8 cellular contexts compared by ENCODE assay signal in the genomic region with DNA sequence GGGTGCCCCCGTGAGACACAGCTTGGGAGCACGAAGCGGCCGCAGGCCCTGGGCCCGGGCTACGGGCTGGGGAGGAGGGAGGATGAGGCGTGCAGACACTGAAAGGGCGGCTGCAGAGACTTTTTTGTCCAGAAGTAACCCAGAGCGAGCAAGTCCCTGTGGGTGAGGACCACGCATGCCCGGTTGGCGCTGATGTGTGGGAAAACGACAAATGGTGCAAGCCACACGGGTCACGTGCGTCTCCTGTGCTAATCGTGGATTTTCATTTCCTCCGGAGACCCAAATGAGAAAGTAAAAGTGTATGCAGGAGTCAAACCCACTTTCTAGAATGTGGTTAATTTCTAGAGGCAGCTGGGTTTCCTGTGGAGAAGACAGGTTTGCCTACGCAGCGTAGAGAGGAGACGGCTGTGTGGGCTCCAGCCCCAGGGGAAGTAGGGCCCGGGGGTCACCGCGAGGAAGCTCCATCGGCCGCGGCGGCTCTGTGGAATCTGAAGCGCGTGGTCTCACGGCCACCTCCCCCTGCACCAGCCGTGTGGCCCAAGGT. TPM values are rescaled to one million over a fixed set of nuclear protein-coding genes. Genes with fewer than 3 reads are reported as not detected.
A peak's percentile ranks its signal among the peaks of the same experiment; 100 is the strongest.
DNase-seq lines count a peak whose midpoint lies in the region; ATAC-seq and TF ChIP-seq lines count a peak whose summit lies in the region.

No MANE protein-coding gene starts in this region.

- no peaks in the 10 kb centered on the region for H3K27me3 Mint-ChIP-seq in WTC11 (ENCODE audit: low read depth)

- no peak overlapping the region for H3K4me2 ChIP-seq in SK-N-SH

- H3K27me3 ChIP-seq in right atrium auricular region, result no peaks in the 10 kb centered on the region
- no peaks in the 10 kb centered on the region; the same call in 1 of the 2 replicates for H3K27me3 ChIP-seq in SK-N-SH (ENCODE audit: insufficient read depth)

- WGBS in SK-N-SH (ENCODE audit: low lambda C conversion rate), result 75% methylated on average over 31 of the region's 32 CpGs

- H3K9me3 ChIP-seq in right atrium auricular region (no peaks in the 10 kb centered on the region), SK-N-SH (no peaks in the 10 kb centered on the region)

- DNase-seq in activated CD4-positive, alpha-beta T cell treated with anti-CD3 and anti-CD28 coated beads, Interleukin-2, amount 50 U/mL, for 4 hours, result peak; percentile 60 to 68
- DNase-seq in right atrium auricular region (ENCODE audit: low spot score) (peak; percentile 69), WTC11 (ENCODE audit: low spot score) (no peak), SW 1271 (lab: John Stamatoyannopoulos, UW) (no peak), SK-N-SH (no peak)
- DNase-seq in stimulated activated naive CD4-positive, alpha-beta T cell treated with Interleukin-2 at 50 U/mL for 16 hours (lab: John Stamatoyannopoulos, UW), result peak; percentile 62

- POLR2A ChIA-PET in WTC11 (lab: Charles Lee), result no interaction called here
- POLR2A ChIA-PET in SK-N-SH (lab: Yijun Ruan, JAX), result no interaction called here

- H3F3A ChIP-seq in SK-N-SH (replicated peaks; ENCODE audit: insufficient read depth), result no peaks in the 10 kb centered on the region

- no peaks in the 10 kb centered on the region for H4K20me1 ChIP-seq in SK-N-SH (ENCODE audit: insufficient read depth)

- no peak for TF ChIP-seq EP300 in SK-N-SH (IDR thresholded peaks at IDR 0.05; ENCODE audit: borderline replicate concordance in 1 of 2, low read depth in 1 of 2, low read length in 1 of 2)

- H2AFZ ChIP-seq in SK-N-SH (ENCODE audit: low read depth), result no peak overlapping the region

- H3K36me3 ChIP-seq in right atrium auricular region (no peaks in the 10 kb centered on the region), SK-N-SH (replicated peaks in 1 of 2; ENCODE audit: control insufficient read depth in 1 of 2, insufficient read depth in 2 of 2, low read length in 1 of 2) (no peaks in the 10 kb centered on the region)

- H3K4me1 ChIP-seq in right atrium auricular region (peaks cover 0 to 25% of the 10 kb centered on the region in 2 donors), SK-N-SH (ENCODE audit: control insufficient read depth in 1 of 2, insufficient read depth in 2 of 2, low read depth in 1 of 2, low read length in 1 of 2) (no peaks in the 10 kb centered on the region)

- no peaks in the 10 kb centered on the region for H3K9me2 ChIP-seq in SK-N-SH

- H3K9ac ChIP-seq in SK-N-SH, result no peak overlapping the region

- H3K4me3 ChIP-seq in right atrium auricular region (peak overlapping the region in 1 of 2 donors; percentile 24), SK-N-SH (ENCODE audit: low read depth in 2 of 2, low read length in 1 of 2) (no peak overlapping the region)

- no peaks in the 10 kb centered on the region for H3K79me2 ChIP-seq in SK-N-SH (ENCODE audit: insufficient read depth)

- H3K27ac ChIP-seq in right atrium auricular region (no peak overlapping the region), SK-N-SH (ENCODE audit: low read depth in 2 of 2, low read length in 1 of 2) (no peak overlapping the region)

- no peak for TF ChIP-seq RAD21 in SK-N-SH (IDR thresholded peaks at IDR 0.05; ENCODE audit: low read length)

- no peak overlapping the region for H3K4me3 Mint-ChIP-seq in WTC11

- ATAC-seq in HG03139 (IDR thresholded peaks at IDR 0.05; ENCODE audit: unreplicated experiment) (peak; percentile 96), WTC11 (no peak)

- no peaks in the 10 kb centered on the region for H3K9me3 Mint-ChIP-seq in WTC11

- no peak overlapping the region for H3K27ac Mint-ChIP-seq in WTC11

- CTCF ChIA-PET in WTC11 (lab: Charles Lee), result no interaction called here
- CTCF ChIA-PET in SK-N-SH (lab: Yijun Ruan, JAX), result interaction anchor here (0.8 to 2.1 kb wide), 3 partner anchors 11 to 440 kb away, joined by 3 to 7 read pairs (median 3); no protein-coding TSS in a partner anchor

- peak; percentile 36 for TF ChIP-seq POLR2A in GM19099 (IDR thresholded peaks at IDR 0.05; ENCODE audit: extremely low read depth, insufficient read length, low read depth)

- peaks cover 9% of the 10 kb centered on the region for H3K4me1 Mint-ChIP-seq in WTC11

- H3K36me3 Mint-ChIP-seq in WTC11, result no peaks in the 10 kb centered on the region

- TF ChIP-seq CTCF in right atrium auricular region (IDR thresholded peaks at IDR 0.05) (no peak), WTC11 (IDR thresholded peaks at IDR 0.05) (no peak), SK-N-SH (IDR thresholded peaks at IDR 0.05) (no peak)

TF ChIP-seq in WTC11, 78 proteins besides CTCF, POLR2A, EP300 and RAD21 (continues in another document):
- no peak for TF ChIP-seq CDX4 (CRISPR knock-in tag; IDR thresholded peaks at IDR 0.05; ENCODE audit: borderline replicate concordance)
- no peak for TF ChIP-seq MXD4 (CRISPR knock-in tag; IDR thresholded peaks at IDR 0.05; ENCODE audit: borderline replicate concordance)
- TF ChIP-seq, protein P1, sequence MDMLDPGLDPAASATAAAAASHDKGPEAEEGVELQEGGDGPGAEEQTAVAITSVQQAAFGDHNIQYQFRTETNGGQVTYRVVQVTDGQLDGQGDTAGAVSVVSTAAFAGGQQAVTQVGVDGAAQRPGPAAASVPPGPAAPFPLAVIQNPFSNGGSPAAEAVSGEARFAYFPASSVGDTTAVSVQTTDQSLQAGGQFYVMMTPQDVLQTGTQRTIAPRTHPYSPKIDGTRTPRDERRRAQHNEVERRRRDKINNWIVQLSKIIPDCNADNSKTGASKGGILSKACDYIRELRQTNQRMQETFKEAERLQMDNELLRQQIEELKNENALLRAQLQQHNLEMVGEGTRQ (CRISPR knock-in tag; IDR thresholded peaks at IDR 0.05), result no peak
- no peak for TF ChIP-seq RORB (CRISPR knock-in tag; IDR thresholded peaks at IDR 0.05)
- TF ChIP-seq, protein P2, sequence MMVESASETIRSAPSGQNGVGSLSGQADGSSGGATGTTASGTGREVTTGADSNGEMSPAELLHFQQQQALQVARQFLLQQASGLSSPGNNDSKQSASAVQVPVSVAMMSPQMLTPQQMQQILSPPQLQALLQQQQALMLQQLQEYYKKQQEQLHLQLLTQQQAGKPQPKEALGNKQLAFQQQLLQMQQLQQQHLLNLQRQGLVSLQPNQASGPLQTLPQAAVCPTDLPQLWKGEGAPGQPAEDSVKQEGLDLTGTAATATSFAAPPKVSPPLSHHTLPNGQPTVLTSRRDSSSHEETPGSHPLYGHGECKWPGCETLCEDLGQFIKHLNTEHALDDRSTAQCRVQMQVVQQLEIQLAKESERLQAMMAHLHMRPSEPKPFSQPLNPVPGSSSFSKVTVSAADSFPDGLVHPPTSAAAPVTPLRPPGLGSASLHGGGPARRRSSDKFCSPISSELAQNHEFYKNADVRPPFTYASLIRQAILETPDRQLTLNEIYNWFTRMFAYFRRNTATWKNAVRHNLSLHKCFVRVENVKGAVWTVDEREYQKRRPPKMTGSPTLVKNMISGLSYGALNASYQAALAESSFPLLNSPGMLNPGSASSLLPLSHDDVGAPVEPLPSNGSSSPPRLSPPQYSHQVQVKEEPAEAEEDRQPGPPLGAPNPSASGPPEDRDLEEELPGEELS (CRISPR knock-in tag; IDR thresholded peaks at IDR 0.05), result no peak

TF ChIP-seq in SK-N-SH, 30 proteins besides CTCF, POLR2A, EP300 and RAD21 (continues in another document):
- TF ChIP-seq IRF3 (IDR thresholded peaks at IDR 0.05; ENCODE audit: low read depth, low read length), result no peak
- no peak for TF ChIP-seq MAX (IDR thresholded peaks at IDR 0.05; ENCODE audit: low read depth)
- TF ChIP-seq SIN3A (IDR thresholded peaks at IDR 0.05; ENCODE audit: borderline replicate concordance, low read depth, low read length), result no peak
- TF ChIP-seq RFX5 (IDR thresholded peaks at IDR 0.05; ENCODE audit: low read length), result no peak
- TF ChIP-seq FOSL2 (IDR thresholded peaks at IDR 0.05; ENCODE audit: borderline replicate concordance, low read depth), result no peak
- no peak for TF ChIP-seq YY1 (IDR thresholded peaks at IDR 0.05; ENCODE audit: low read depth)
- no peak for TF ChIP-seq PBX3 (IDR thresholded peaks at IDR 0.05)
- TF ChIP-seq EZH2phosphoT487 (IDR thresholded peaks at IDR 0.05; ENCODE audit: borderline replicate concordance, low read depth), result no peak
- TF ChIP-seq CHD2 (IDR thresholded peaks at IDR 0.05; ENCODE audit: low read length, partially characterized antibody), result no peak

RNA-seq across cellular contexts. Expression of gene DLL1, which starts 19.0 kb away (rescaled TPM):
- total RNA-seq in right atrium auricular region, result 10 to 100 TPM; 11.2 to 22.0 TPM
- total RNA-seq in WTC11 (2021), result 20.6 to 25.3 TPM (median 20.7 TPM) in 3 replicates
- 0.08 and 0.25 TPM in 2 replicates for polyA plus RNA-seq in SK-N-SH (2012; rRNA removed)
- 0.18 and 0.24 TPM in 2 replicates for polyA plus RNA-seq in SK-N-SH (2012; cell fraction: cytosol; rRNA removed)
- polyA plus RNA-seq in SK-N-SH (2012; cell fraction: nucleus; rRNA removed), result 0.79 and 0.96 TPM in 2 replicates

RNA-seq across cellular contexts. Expression of gene FAM120B, which starts 34.7 kb away (rescaled TPM):
- 10 to 100 TPM; 14.7 to 18.6 TPM for total RNA-seq in right atrium auricular region
- 15.2 to 16.8 TPM (median 15.2 TPM) in 3 replicates for total RNA-seq in WTC11 (2021)
- polyA plus RNA-seq in SK-N-SH (2012; rRNA removed), result 7.7 and 9.6 TPM in 2 replicates
- polyA plus RNA-seq in SK-N-SH (2012; cell fraction: cytosol; rRNA removed), result 9.0 and 9.2 TPM in 2 replicates
- 20.5 and 22.1 TPM in 2 replicates for polyA plus RNA-seq in SK-N-SH (2012; cell fraction: nucleus; rRNA removed)

Comparison
In these comparisons a context has a peak if more than half of its experiments do, and no peak if none do; other contexts are left out.
1. DNase-seq: peak in activated CD4-positive, alpha-beta T cell treated with anti-CD3 and anti-CD28 coated beads, Interleukin-2, amount 50 U/mL, for 4 hours (2 of 2), right atrium auricular region (single experiment) and stimulated activated naive CD4-positive, alpha-beta T cell treated with Interleukin-2 at 50 U/mL for 16 hours (single experiment); none in WTC11 (single experiment), SW 1271 (0 of 2) and SK-N-SH (single experiment).